Comparison of ENCODE assay signal across 18 cellular contexts in the genomic region with DNA sequence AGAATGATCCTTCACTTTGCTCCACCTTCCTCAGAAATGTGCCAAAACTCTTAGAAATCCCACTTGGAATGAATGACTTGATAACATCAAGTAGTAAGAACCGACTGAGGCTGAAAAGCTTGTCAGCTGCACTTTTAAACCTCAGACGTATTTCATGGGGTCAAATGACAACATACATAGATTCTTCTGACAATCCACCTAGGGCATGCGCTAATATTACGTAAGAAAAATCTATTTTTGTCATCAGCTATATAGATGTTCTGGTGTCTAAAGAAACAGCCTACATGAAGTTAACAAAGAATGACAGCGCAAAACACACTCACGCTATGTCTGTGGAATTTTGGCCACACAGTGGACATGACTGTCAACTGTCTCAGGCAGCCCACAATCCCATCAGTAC. TPM values are rescaled to one million over a fixed set of nuclear protein-coding genes. Genes with fewer than 3 reads are reported as not detected.
DNase-seq lines count a peak whose midpoint lies in the region; ATAC-seq, FAIRE-seq and TF ChIP-seq lines count a peak whose summit lies in the region.
"Had no signal": no experiment of that assay in that cellular context is flagged by ENCODE, and none has a peak within 500 bp of the region (broad histone marks: within the 10 kb centered on the region; RNA-seq: fewer than 3 reads in every experiment).

No MANE protein-coding gene starts in this region.

- TF ChIP-seq POLR2A in K562 (conservative IDR thresholded peaks at IDR 0.05): no peak

- H3K9me3 ChIP-seq in Karpas-422 (ENCODE audit: low read length): no peaks in the 10 kb centered on the region
- H3K9me3 ChIP-seq in K562 (replicated peaks; ENCODE audit: control insufficient read depth, insufficient read depth, low read depth, low read length): no peaks in the 10 kb centered on the region
- H3K9me3 ChIP-seq in trophoblast cell (ENCODE audit: insufficient read depth, low read depth, low read length): no peaks in the 10 kb centered on the region
- H3K9me3 ChIP-seq: Peyer's patch had no signal

- no peak overlapping the region for H2BK12ac ChIP-seq in trophoblast cell (ENCODE audit: low read length)

- H3K18ac ChIP-seq in trophoblast cell (ENCODE audit: low read length): no peak overlapping the region

- H3K14ac ChIP-seq in trophoblast cell (ENCODE audit: low read length): no peak overlapping the region

- TF ChIP-seq CTCF in K562 (IDR thresholded peaks at IDR 0.05 in 2 of 3, conservative IDR thresholded peaks at IDR 0.05 in 1 of 3; ENCODE audit: insufficient read depth in 2 of 3, low read depth in 1 of 3, low read length in 3 of 3): no peak

- no peak overlapping the region for H2BK5ac ChIP-seq in trophoblast cell (ENCODE audit: low read depth, low read length, poor library complexity)

- peak overlapping the region; percentile 92 for H3K27ac ChIP-seq in Karpas-422 (ENCODE audit: low read length)
- no peak overlapping the region for H3K27ac ChIP-seq in K562 (ENCODE audit: extremely low read depth, low read depth, low read length)
- H3K27ac ChIP-seq in trophoblast cell (ENCODE audit: low read depth, low read length): peak overlapping the region; percentile 56
- H3K27ac ChIP-seq: Peyer's patch had no signal

- no peak for TF ChIP-seq EP300 in K562 (IDR thresholded peaks at IDR 0.05; ENCODE audit: low read length)

- TF ChIP-seq RAD21 in K562 (CRISPR knock-in tag; conservative IDR thresholded peaks at IDR 0.05 in 1 of 2, IDR thresholded peaks at IDR 0.05 in 1 of 2): no peak

- FAIRE-seq in K562 (lab: Jason Lieb, UNC): no peak
- FAIRE-seq: G401.6 had no signal

- no peak overlapping the region for H3K23ac ChIP-seq in trophoblast cell (ENCODE audit: low read length)

- ATAC-seq in K562 (no peak), GM19452 (IDR thresholded peaks at IDR 0.05; ENCODE audit: unreplicated experiment) (no peak)
- ATAC-seq: GM23338 had no signal

- no peaks in the 10 kb centered on the region for H3K9me2 ChIP-seq in Karpas-422 (replicated peaks; ENCODE audit: insufficient read depth, low read length)

- H3K4ac ChIP-seq in trophoblast cell (ENCODE audit: low read depth, low read length): no peak overlapping the region

- no peak overlapping the region for H4K12ac ChIP-seq in trophoblast cell (ENCODE audit: low read depth, low read length)

- POLR2A ChIA-PET in K562 (lab: Yijun Ruan, JAX): interaction anchor here (1.0 kb wide), 1 partner anchor 9 kb away, joined by 3 read pairs; no protein-coding TSS in a partner anchor

- H2AK5ac ChIP-seq in trophoblast cell (ENCODE audit: low read length): no peak overlapping the region

- no peak overlapping the region for H4K8ac ChIP-seq in trophoblast cell (ENCODE audit: low read depth, low read length)

- peaks cover 61% of the 10 kb centered on the region for H3K4me1 ChIP-seq in Karpas-422 (ENCODE audit: low read length)
- peaks cover 10 to 17% of the 10 kb centered on the region in 2 experiments; a peak in 4 of 5 replicates for H3K4me1 ChIP-seq in K562 (replicated peaks in 1 of 2; ENCODE audit: control insufficient read depth in 2 of 2, insufficient read depth in 2 of 2, low read length in 2 of 2)
- H3K4me1 ChIP-seq in trophoblast cell (ENCODE audit: control insufficient read depth in 1 of 2, insufficient read depth in 2 of 2, low read length in 2 of 2): peaks cover 0 to 3% of the 10 kb centered on the region in 2 experiments
- H3K4me1 ChIP-seq: Peyer's patch had no signal

- H3K9ac ChIP-seq in Karpas-422 (ENCODE audit: low read length): no peak overlapping the region
- H3K9ac ChIP-seq in K562 (ENCODE audit: insufficient read depth in 1 of 2, low read depth in 2 of 2, low read length in 2 of 2): no peak overlapping the region
- no peak overlapping the region for H3K9ac ChIP-seq in trophoblast cell (ENCODE audit: low read length)

- H3K27me3 ChIP-seq in Karpas-422 (ENCODE audit: low read length) (no peaks in the 10 kb centered on the region), K562 (ENCODE audit: control insufficient read depth in 2 of 2, insufficient read depth in 2 of 2, low read length in 2 of 2) (no peaks in the 10 kb centered on the region), trophoblast cell (ENCODE audit: insufficient read depth, low read length) (no peaks in the 10 kb centered on the region)
- H3K27me3 ChIP-seq: Peyer's patch had no signal

- H3K4me3 ChIP-seq in Karpas-422 (ENCODE audit: low read length): no peak overlapping the region
- H3K4me3 ChIP-seq in K562: no peak overlapping the region
- H3K4me3 ChIP-seq in trophoblast cell (ENCODE audit: low read depth, low read length): no peak overlapping the region
- H3K4me3 ChIP-seq: GM23338, Peyer's patch had no signal

- no peaks in the 10 kb centered on the region for H4K20me1 ChIP-seq in Karpas-422 (ENCODE audit: insufficient read depth, low read depth, low read length)
- H4K20me1 ChIP-seq in K562 (replicated peaks; ENCODE audit: control insufficient read depth, insufficient read depth, low read length): 0 out of 2 replicates have a peak, but pooled peaks cover 3% of the 10 kb centered on the region

- H2BK120ac ChIP-seq in trophoblast cell (ENCODE audit: insufficient read depth, low read length, poor library complexity): no peak overlapping the region

- in situ Hi-C loops in K562 (cut with MboI): no loop called here

- no peak overlapping the region for H2AFZ ChIP-seq in Karpas-422 (ENCODE audit: low read length)
- no peak overlapping the region for H2AFZ ChIP-seq in K562 (ENCODE audit: low read depth, low read length)
- no peak overlapping the region for H2AFZ ChIP-seq in trophoblast cell (ENCODE audit: insufficient read depth, low read length, poor library complexity)
- H2AFZ ChIP-seq: GM23338 had no signal

- intact Hi-C loops in K562 (cut with micrococcal nuclease): loop anchor here (10.0 kb wide), 1 partner anchor 781 kb away; the partner anchor contains the start of gene PNPLA4

- CTCF ChIA-PET in K562 (lab: Yijun Ruan, JAX; ENCODE audit: low intra/inter-chr PET ratio): no interaction called here

- WGBS in K562 (ENCODE audit: insufficient coverage, low coverage, missing lambda C conversion rate): 36% methylated on average over 6 of the region's 6 CpGs
- WGBS in trophoblast cell (ENCODE audit: extremely low coverage, insufficient coverage, insufficient read length): no CpG with 5 or more reads among the region's 6 CpGs

- no peaks in the 10 kb centered on the region for H3K9me1 ChIP-seq in K562 (ENCODE audit: control insufficient read depth, insufficient read depth, low read length)

- no peak overlapping the region for H4K91ac ChIP-seq in trophoblast cell (ENCODE audit: low read depth, low read length)

- H3K36me3 ChIP-seq in Karpas-422 (ENCODE audit: insufficient read depth, low read length) (peaks cover 5% of the 10 kb centered on the region), K562 (ENCODE audit: control insufficient read depth, insufficient read depth, low read length) (peaks cover 11% of the 10 kb centered on the region; the same call in 1 of the 3 replicates), trophoblast cell (ENCODE audit: control insufficient read depth in 1 of 2, insufficient read depth in 2 of 2, low read length in 2 of 2) (no peaks in the 10 kb centered on the region)
- H3K36me3 ChIP-seq: Peyer's patch had no signal

- H3K4me2 ChIP-seq in Karpas-422 (ENCODE audit: low read depth, low read length, poor library complexity, severe bottlenecking) (peak overlapping the region; percentile 89), K562 (ENCODE audit: insufficient read depth, low read length) (no peak overlapping the region; the same call in 1 of the 2 replicates), trophoblast cell (ENCODE audit: low read length) (no peak overlapping the region)
- H3K4me2 ChIP-seq: GM23338 had no signal

- DNase-seq in NOMO-1 treated with DMSO at 0.1 percent for 48 hours (lab: John Stamatoyannopoulos, UW; ENCODE audit: unreplicated experiment): peak; percentile 7
- no peak for DNase-seq in NOMO-1 treated with dmso at 0.1 percent for 144 hours (lab: John Stamatoyannopoulos, UW; ENCODE audit: unreplicated experiment)
- no peak for DNase-seq in Karpas-422
- peak in 1 of 4 experiments; percentile 5 for DNase-seq in K562 (ENCODE audit: extremely low read depth in 1 of 4, low spot score in 3 of 4)
- DNase-seq in trophoblast cell: peak; percentile 29 to 93
- DNase-seq in stimulated activated CD4-positive, alpha-beta T cell treated with anti-CD3 and anti-CD28 coated beads, Interleukin-12 subunit alpha, Interleukin-12 subunit beta, amount 100 ng/mL, for 4 hours: no peak
- no peak for DNase-seq in GOT3 (lab: John Stamatoyannopoulos, UW)
- DNase-seq: 8988T; HFFc6; NCI-H1092; NCI-H345; NCI-H526 treated with DMSO at 0.1 percent for 48 hours; NK-92 treated with Interleukin-12 subunit alpha and Interleukin-12 subunit beta, amount 100 ng/mL, for 24 hours; Peyer's patch; SHP77 had no signal

- no TSS peak for BruUV-seq in K562 (replicated peaks; lab: Mats Ljungman, UMichigan)

- peaks cover 3% of the 10 kb centered on the region for H3K79me1 ChIP-seq in trophoblast cell (ENCODE audit: low read length)

- H3K79me2 ChIP-seq in Karpas-422 (ENCODE audit: low read length) (peaks cover 94% of the 10 kb centered on the region), K562 (ENCODE audit: control insufficient read depth, insufficient read depth, low read length) (peaks cover 64% of the 10 kb centered on the region), trophoblast cell (ENCODE audit: control insufficient read depth, insufficient read depth, low read length, poor library complexity) (peaks cover 4% of the 10 kb centered on the region)

RNA-seq across cellular contexts. Expression of gene STS, which starts 3.4 kb away (rescaled TPM):
- 15.6 and 28.5 TPM in 2 replicates for total RNA-seq in Karpas-422 (2014; rRNA removed; shearing (Covaris generic); ENCODE audit: low replicate concordance)
- 0.65 and 1.1 TPM in 2 replicates for total RNA-seq in K562 (2011; cell fraction: chromatin; rRNA removed; ENCODE audit: low replicate concordance)
- 0.66 and 0.83 TPM in 2 replicates for total RNA-seq in K562 (2011; cell fraction: nucleolus; rRNA removed)
- total RNA-seq in K562 (2011; cell fraction: nucleoplasm; rRNA removed): 1.2 and 1.8 TPM in 2 replicates
- total RNA-seq in K562 (2014; rRNA removed) (0.36 and 0.65 TPM in 2 replicates), K562 (2014; rRNA removed; fragmentation: Illumina TruSeq; extraction: Trizol) (0.83 and 0.91 TPM in 2 replicates), K562 (2015; rRNA removed; fragmentation: Illumina TruSeq; extraction: Trizol) (1.1 and 1.3 TPM in 2 replicates), K562 (2021) (0.73 and 0.76 TPM in 2 replicates)
- polyA plus RNA-seq in K562 (2011; rRNA removed) (0.53 and 0.63 TPM in 2 replicates), K562 (2014; fragmentation: Illumina TruSeq; extraction: Trizol) (0.75 and 0.89 TPM in 2 replicates), K562 (2014; fragmentation: Nextera tagmentation; extraction: Ambion mirVana) (under 1 TPM; 0.14 to 0.39 TPM), K562 (2014; rRNA removed) (0.21 and 0.45 TPM in 2 replicates)
- 0.52 and 0.59 TPM in 2 replicates for polyA plus RNA-seq in K562 (2011; cell fraction: cytosol; rRNA removed)
- 0.48 and 0.51 TPM in 2 replicates for polyA plus RNA-seq in K562 (2011; cell fraction: nucleus; rRNA removed)
- polyA plus RNA-seq in K562 (2012): 0.87 and 0.93 TPM in 2 replicates
- 1.7 and 1.8 TPM in 2 replicates for polyA minus RNA-seq in K562 (2011; rRNA and poly(A)+ RNA removed)
- polyA minus RNA-seq in K562 (2011; cell fraction: cytosol; rRNA and poly(A)+ RNA removed): 0.64 and 0.86 TPM in 2 replicates
- polyA minus RNA-seq in K562 (2011; cell fraction: nucleus; rRNA and poly(A)+ RNA removed): 0.54 and 0.89 TPM in 2 replicates
- polyA plus RNA-seq in trophoblast cell (2013): 61.0 and 67.8 TPM in 2 replicates

RNA-seq across cellular contexts. Expression of gene PUDP, which starts 3.8 kb away (rescaled TPM):
- total RNA-seq in Karpas-422 (2014; rRNA removed; shearing (Covaris generic); ENCODE audit: low replicate concordance): 36.8 and 41.2 TPM in 2 replicates
- total RNA-seq in K562 (2011; cell fraction: chromatin; rRNA removed; ENCODE audit: low replicate concordance): 20.5 and 30.5 TPM in 2 replicates
- total RNA-seq in K562 (2011; cell fraction: nucleolus; rRNA removed): 10.2 and 12.4 TPM in 2 replicates
- 20.8 and 28.0 TPM in 2 replicates for total RNA-seq in K562 (2011; cell fraction: nucleoplasm; rRNA removed)
- 13.6 and 13.8 TPM in 2 replicates for total RNA-seq in K562 (2014; rRNA removed)
- total RNA-seq in K562 (2014; rRNA removed; fragmentation: Illumina TruSeq; extraction: Trizol): 21.1 and 21.2 TPM in 2 replicates
- total RNA-seq in K562 (2015; rRNA removed; fragmentation: Illumina TruSeq; extraction: Trizol): 19.0 and 21.4 TPM in 2 replicates
- total RNA-seq in K562 (2021): 29.2 and 31.7 TPM in 2 replicates
- 36.7 and 48.6 TPM in 2 replicates for polyA plus RNA-seq in K562 (2011; rRNA removed)
- 28.7 and 34.0 TPM in 2 replicates for polyA plus RNA-seq in K562 (2011; cell fraction: cytosol; rRNA removed)
- polyA plus RNA-seq in K562 (2011; cell fraction: nucleus; rRNA removed): 12.5 and 15.8 TPM in 2 replicates
- 29.9 and 35.2 TPM in 2 replicates for polyA plus RNA-seq in K562 (2012)
- 29.8 and 36.7 TPM in 2 replicates for polyA plus RNA-seq in K562 (2014; fragmentation: Illumina TruSeq; extraction: Trizol)
- 10 to 100 TPM; 61.9 to 63.0 TPM for polyA plus RNA-seq in K562 (2014; fragmentation: Nextera tagmentation; extraction: Ambion mirVana)
- polyA plus RNA-seq in K562 (2014; rRNA removed): 27.8 and 31.3 TPM in 2 replicates
- 48.9 and 52.5 TPM in 2 replicates for polyA minus RNA-seq in K562 (2011; rRNA and poly(A)+ RNA removed)
- polyA minus RNA-seq in K562 (2011; cell fraction: cytosol; rRNA and poly(A)+ RNA removed): 21.5 and 21.8 TPM in 2 replicates
- polyA minus RNA-seq in K562 (2011; cell fraction: nucleus; rRNA and poly(A)+ RNA removed): 10.6 and 16.1 TPM in 2 replicates
- 17.0 and 17.1 TPM in 2 replicates for polyA plus RNA-seq in trophoblast cell (2013)

Comparison
In these comparisons a context has a peak if more than half of its experiments do, and no peak if none do; other contexts are left out.
1. DNase-seq: peak in NOMO-1 treated with DMSO at 0.1 percent for 48 hours (single experiment) and trophoblast cell (2 of 2); none in NOMO-1 treated with dmso at 0.1 percent for 144 hours (single experiment), Karpas-422 (single experiment), stimulated activated CD4-positive, alpha-beta T cell treated with anti-CD3 and anti-CD28 coated beads, Interleukin-12 subunit alpha, Interleukin-12 subunit beta, amount 100 ng/mL, for 4 hours (single experiment) and GOT3 (single experiment).